In genomic region chr9:77176686-77177142, GRCh38 we compare ENCODE assay signal across 8 cellular contexts. TPM values are rescaled to one million over a fixed set of nuclear protein-coding genes. Genes with fewer than 3 reads are reported as not detected.
A peak's percentile ranks its signal among the peaks of the same experiment; 100 is the strongest.
DNase-seq lines count a peak whose midpoint lies in the region; TF ChIP-seq lines count a peak whose summit lies in the region.

No MANE protein-coding gene starts in this region.

- TF ChIP-seq POLR2A in adrenal gland (IDR thresholded peaks at IDR 0.05) (no peak), tibial nerve (IDR thresholded peaks at IDR 0.05) (no peak)

- no peaks in the 10 kb centered on the region for H3K27me3 Mint-ChIP-seq in activated naive CD4-positive, alpha-beta T cell treated with anti-CD3 and anti-CD28 coated beads for 36 hours (ENCODE audit: low read depth)

- H3K9ac ChIP-seq in liver (ENCODE audit: low read depth in 1 of 2, low read length in 2 of 2): no peak overlapping the region

- CTCF ChIA-PET in activated naive CD4-positive, alpha-beta T cell treated with anti-CD3 and anti-CD28 coated beads for 36 hours (lab: Charles Lee): interaction anchor here (0.6 to 1.8 kb wide), 4 partner anchors 9 to 859 kb away, joined by 3 to 12 read pairs (median 6); no protein-coding TSS in a partner anchor

- no peaks in the 10 kb centered on the region for H3K9me3 Mint-ChIP-seq in activated naive CD4-positive, alpha-beta T cell treated with anti-CD3 and anti-CD28 coated beads for 36 hours

- peak overlapping the region; percentile 80 for H3K4me3 Mint-ChIP-seq in activated naive CD4-positive, alpha-beta T cell treated with anti-CD3 and anti-CD28 coated beads for 36 hours

- WGBS in adrenal gland, 4 donors: 1 to 3% (median 1%) methylated on average over 8 to 10 of the region's 10 CpGs
- under 1% methylated on average over 10 of the region's 10 CpGs for WGBS in liver
- 2 to 5% methylated on average over 5 to 10 of the region's 10 CpGs for WGBS in tibial nerve, 2 donors

- TF ChIP-seq RAD21 in liver (IDR thresholded peaks at IDR 0.05): no peak

- TF ChIP-seq EP300 in tibial nerve (IDR thresholded peaks at IDR 0.05): no peak

- no peaks in the 10 kb centered on the region for H3K27me3 ChIP-seq in adrenal gland
- H3K27me3 ChIP-seq in liver (ENCODE audit: control insufficient read depth in 4 of 4, insufficient read depth in 4 of 4, low read length in 3 of 4): no peaks in the 10 kb centered on the region
- no peaks in the 10 kb centered on the region for H3K27me3 ChIP-seq in tibial nerve

- no peaks in the 10 kb centered on the region for H3K9me3 ChIP-seq in adrenal gland (replicated peaks in 1 of 3)
- H3K9me3 ChIP-seq in liver (ENCODE audit: control insufficient read depth in 4 of 4, low read length in 3 of 4): no peaks in the 10 kb centered on the region
- no peaks in the 10 kb centered on the region for H3K9me3 ChIP-seq in tibial nerve

- no peaks in the 10 kb centered on the region for H3K36me3 ChIP-seq in adrenal gland (replicated peaks in 1 of 2)
- H3K36me3 ChIP-seq in liver (ENCODE audit: control insufficient read depth in 4 of 4, insufficient read depth in 3 of 4, low read depth in 1 of 4, low read length in 3 of 4): no peaks in the 10 kb centered on the region
- H3K36me3 ChIP-seq in tibial nerve: no peaks in the 10 kb centered on the region

- H3K36me3 Mint-ChIP-seq in activated naive CD4-positive, alpha-beta T cell treated with anti-CD3 and anti-CD28 coated beads for 36 hours (ENCODE audit: low read depth): peaks cover 3% of the 10 kb centered on the region

- H3K4me3 ChIP-seq in adrenal gland: peak overlapping the region in 3 of 4 donors; percentile 38 to 75 (median 74)
- H3K4me3 ChIP-seq in liver (ENCODE audit: low read depth in 1 of 3, low read length in 3 of 3): peak overlapping the region; percentile 49 to 90 (median 72)
- peak overlapping the region; percentile 62 to 79 (median 76) for H3K4me3 ChIP-seq in tibial nerve

- TF ChIP-seq CTCF in adrenal gland (IDR thresholded peaks at IDR 0.05) (no peak), liver (IDR thresholded peaks at IDR 0.05; ENCODE audit: low read depth, low read length, missing input control) (no peak), tibial nerve (IDR thresholded peaks at IDR 0.05) (no peak)

- H3K4me1 ChIP-seq in adrenal gland (replicated peaks in 1 of 2) (peaks cover 0 to 20% of the 10 kb centered on the region in 2 donors), liver (ENCODE audit: control insufficient read depth in 4 of 4, insufficient read depth in 4 of 4, low read length in 3 of 4) (peaks cover 0 to 17% (median 8%) of the 10 kb centered on the region in 4 donors), tibial nerve (peaks cover 0 to 22% (median 4%) of the 10 kb centered on the region in 4 donors)

- H3K27ac Mint-ChIP-seq in activated naive CD4-positive, alpha-beta T cell treated with anti-CD3 and anti-CD28 coated beads for 36 hours: peak overlapping the region; percentile 66

- H3K27ac ChIP-seq in adrenal gland (peak overlapping the region in 3 of 5 donors; percentile 81 to 88 (median 83)), liver (ENCODE audit: low read depth in 1 of 2, low read length in 2 of 2) (peak overlapping the region; percentile 90 to 94), tibial nerve (peak overlapping the region; percentile 70 to 86 (median 78))

- DNase-seq in activated naive CD4-positive, alpha-beta T cell treated with anti-CD3 and anti-CD28 coated beads for 36 hours: no peak
- DNase-seq in activated naive CD4-positive, alpha-beta T cell treated with anti-CD3 and anti-CD28 coated beads, Interleukin-2, amount 50 U/mL, for 16 hours: no peak
- DNase-seq in adrenal gland (no peak), tibial nerve (ENCODE audit: low spot score in 2 of 2) (no peak), LoVo (ENCODE audit: low spot score) (no peak), DMS 273 treated with DMSO at 0.1 percent for 48 hours (lab: John Stamatoyannopoulos, UW) (no peak), T-helper 9 cell (no peak)

- intact Hi-C loops in activated naive CD4-positive, alpha-beta T cell treated with anti-CD3 and anti-CD28 coated beads for 36 hours (cut with micrococcal nuclease): loop anchor here (1.0 to 5.0 kb wide), 11 partner anchors 128 to 1284 kb away; partner anchors contain the start of genes CEP78, GCNT1, GNAQ and PCSK5
- intact Hi-C loops in adrenal gland (cut with DNase I): no loop called here

- peaks cover 20% of the 10 kb centered on the region for H3K4me1 Mint-ChIP-seq in activated naive CD4-positive, alpha-beta T cell treated with anti-CD3 and anti-CD28 coated beads for 36 hours (ENCODE audit: low read depth)

TF ChIP-seq in liver, 16 proteins besides CTCF, POLR2A, EP300 and RAD21:
- no peak for TF ChIP-seq REST (IDR thresholded peaks at IDR 0.05)
- no peak for TF ChIP-seq YY1 (IDR thresholded peaks at IDR 0.05)
- TF ChIP-seq SP1 (IDR thresholded peaks at IDR 0.05): no peak
- TF ChIP-seq RXRA (IDR thresholded peaks at IDR 0.05): peak in 1 of 2 donors; percentile 22
- peak; percentile 80 for TF ChIP-seq NR2F2 (IDR thresholded peaks at IDR 0.05)
- TF ChIP-seq HNF4A (conservative IDR thresholded peaks at IDR 0.05): peak; percentile 10 to 41
- no peak for TF ChIP-seq HNF4G (IDR thresholded peaks at IDR 0.05)

RNA-seq across cellular contexts. Expression of gene VPS13A, which starts 0.6 kb away (rescaled TPM):
- 10 to 100 TPM; 26.8 to 26.9 TPM for total RNA-seq in activated naive CD4-positive, alpha-beta T cell treated with anti-CD3 and anti-CD28 coated beads for 36 hours
- total RNA-seq in adrenal gland: 10 to 100 TPM; 18.0 to 64.0 (median 34.2) TPM
- polyA plus RNA-seq in adrenal gland: 10 to 100 TPM; 16.2 to 44.7 (median 24.7) TPM
- 10 to 100 TPM; 33.3 to 45.1 TPM for total RNA-seq in liver
- 10 to 100 TPM in 1 of 2 donors, 1 to 10 TPM in 1; 2.4 to 12.0 TPM for polyA plus RNA-seq in liver
- total RNA-seq in tibial nerve: 10 to 100 TPM; 24.6 to 31.0 (median 27.6) TPM
